In genomic region chr12:108560752-108561719, GRCh38 we compare ENCODE assay signal across 1 cellular context.
TF ChIP-seq lines count a peak whose summit lies in the region.

Gene SART3, minus strand, starts transcription at chr12:108561173. Its CDS starts 19 bp downstream, at chr12:108561154.

TF ChIP-seq in K562, 482 proteins besides CTCF, POLR2A, EP300 and RAD21 (continued from another document and continues in another):
- no peak for TF ChIP-seq CHD7 (IDR thresholded peaks at IDR 0.05; ENCODE audit: low read depth, low read length)
- TF ChIP-seq ZFPM2 (CRISPR knock-in tag; IDR thresholded peaks at IDR 0.05): no peak
- TF ChIP-seq FOXJ3 (CRISPR knock-in tag; IDR thresholded peaks at IDR 0.05): no peak
- no peak for TF ChIP-seq ETS2 (tag; IDR thresholded peaks at IDR 0.05; ENCODE audit: borderline replicate concordance, poor library complexity, severe bottlenecking)
- no peak for TF ChIP-seq ZNF408 (CRISPR knock-in tag; IDR thresholded peaks at IDR 0.05; ENCODE audit: low read depth)
- TF ChIP-seq HLTF (IDR thresholded peaks at IDR 0.05): no peak
- TF ChIP-seq ZNF175 (CRISPR knock-in tag; IDR thresholded peaks at IDR 0.05; ENCODE audit: low read depth): peak; percentile 67; the same call in 1 of the 2 replicates
- TF ChIP-seq CHD4 (IDR thresholded peaks at IDR 0.05; ENCODE audit: insufficient read depth, insufficient replicate concordance, low read depth, low read length, poor library complexity, severe bottlenecking): no peak
- TF ChIP-seq PTBP1 (IDR thresholded peaks at IDR 0.05; ENCODE audit: low read depth, low read length): no peak
- no peak for TF ChIP-seq KAT7 (CRISPR knock-in tag; IDR thresholded peaks at IDR 0.05; ENCODE audit: borderline replicate concordance)
- TF ChIP-seq ZC3H4 (CRISPR knock-in tag; IDR thresholded peaks at IDR 0.05; ENCODE audit: borderline replicate concordance): no peak
- TF ChIP-seq ZNF655 (CRISPR knock-in tag; IDR thresholded peaks at IDR 0.05): no peak
- peak; percentile 12; the same call in 1 of the 2 replicates for TF ChIP-seq NFIC (IDR thresholded peaks at IDR 0.05)
- TF ChIP-seq ZNF77 (CRISPR knock-in tag; IDR thresholded peaks at IDR 0.05): no peak
- TF ChIP-seq E2F3 (CRISPR knock-in tag; IDR thresholded peaks at IDR 0.05): no peak
- no peak for TF ChIP-seq ZBTB26 (CRISPR knock-in tag; IDR thresholded peaks at IDR 0.05)
- no peak for TF ChIP-seq TSC22D4 (tag; IDR thresholded peaks at IDR 0.05)
- no peak for TF ChIP-seq THRA (IDR thresholded peaks at IDR 0.05)
- TF ChIP-seq ZNF518B (CRISPR knock-in tag; IDR thresholded peaks at IDR 0.05): no peak
- TF ChIP-seq RBBP5 (IDR thresholded peaks at IDR 0.05; ENCODE audit: borderline replicate concordance, insufficient read depth, low read length, poor library complexity, severe bottlenecking): peak; percentile 99
- no peak for TF ChIP-seq PURB (CRISPR knock-in tag; IDR thresholded peaks at IDR 0.05; ENCODE audit: low read depth)
- TF ChIP-seq NRF1 (conservative IDR thresholded peaks at IDR 0.05 in 1 of 2, IDR thresholded peaks at IDR 0.05 in 1 of 2): peak in 1 of 2 experiments; percentile 56; a peak in 3 of 4 replicates
- TF ChIP-seq CHCHD3 (CRISPR knock-in tag; IDR thresholded peaks at IDR 0.05): no peak
- no peak for TF ChIP-seq ELF4 (CRISPR knock-in tag; IDR thresholded peaks at IDR 0.05)
- no peak for TF ChIP-seq NCOA4 (IDR thresholded peaks at IDR 0.05; ENCODE audit: partially characterized antibody)
- no peak for TF ChIP-seq ZNF407 (IDR thresholded peaks at IDR 0.05; ENCODE audit: low read depth)
- TF ChIP-seq KLF6 (CRISPR knock-in tag; IDR thresholded peaks at IDR 0.05; ENCODE audit: borderline replicate concordance): peak; percentile 28; the same call in 1 of the 2 replicates
